ENCODE assay signal across 17 cellular contexts in genomic region chr3:123884993-123885392, GRCh38. TPM values are rescaled to one million over a fixed set of nuclear protein-coding genes. Genes with fewer than 3 reads are reported as not detected.
DNase-seq lines count a peak whose midpoint lies in the region; ATAC-seq, FAIRE-seq and TF ChIP-seq lines count a peak whose summit lies in the region.
"Had no signal": no experiment of that assay in that cellular context is flagged by ENCODE, and none has a peak within 500 bp of the region (broad histone marks: within the 10 kb centered on the region; RNA-seq: fewer than 3 reads in every experiment).

No MANE protein-coding gene starts in this region.

- no peak for TF ChIP-seq POLR2A in A549 (IDR thresholded peaks at IDR 0.05; ENCODE audit: low read length)

- H3K79me2 ChIP-seq in astrocyte (ENCODE audit: insufficient read depth, low read length), result peaks cover 42% of the 10 kb centered on the region

- no peaks in the 10 kb centered on the region for H3K36me3 ChIP-seq in HUES48 (ENCODE audit: control insufficient read depth, insufficient read depth, low read length)
- no peaks in the 10 kb centered on the region for H3K36me3 ChIP-seq in astrocyte (ENCODE audit: insufficient read depth, low read length)
- H3K36me3 ChIP-seq: left lung, prostate gland had no signal

- H3K27me3 ChIP-seq in HUES48 (ENCODE audit: control insufficient read depth, insufficient read depth, low read length) (peaks cover 13% of the 10 kb centered on the region), astrocyte (ENCODE audit: insufficient read depth, low read length) (no peaks in the 10 kb centered on the region)

- H3K9me3 Mint-ChIP-seq in astrocyte (ENCODE audit: unreplicated experiment) (peaks cover 7% of the 10 kb centered on the region), nephron (peaks cover 10% of the 10 kb centered on the region)

- H3K27me3 Mint-ChIP-seq in astrocyte (ENCODE audit: low read depth, unreplicated experiment), result peaks cover 2% of the 10 kb centered on the region
- peaks cover 54% of the 10 kb centered on the region for H3K27me3 Mint-ChIP-seq in nephron (ENCODE audit: low read depth)

- H3K4me3 ChIP-seq in A549, result peak overlapping the region; percentile 86; the same call in 1 of the 3 replicates
- H3K4me3 ChIP-seq in HUES48 (ENCODE audit: low read depth, low read length), result peak overlapping the region; percentile 68; the same call in 1 of the 2 replicates
- no peak overlapping the region for H3K4me3 ChIP-seq in astrocyte (ENCODE audit: insufficient read depth, low read depth, low read length)

- H2AFZ ChIP-seq in astrocyte (ENCODE audit: low read depth, low read length), result no peak overlapping the region

- no peak for TF ChIP-seq CTCF in A549 (IDR thresholded peaks at IDR 0.05)
- no peak for TF ChIP-seq CTCF in astrocyte (IDR thresholded peaks at IDR 0.05; ENCODE audit: insufficient read depth, low read depth, low read length)
- no peak for TF ChIP-seq CTCF in nephron (IDR thresholded peaks at IDR 0.05; ENCODE audit: unreplicated experiment in 3 of 3)

- H4K20me1 ChIP-seq in astrocyte (ENCODE audit: insufficient read depth, low read length), result peaks cover 13% of the 10 kb centered on the region

- intact Hi-C loops in left ventricle myocardium superior (cut with micrococcal nuclease), result no loop called here

- peak overlapping the region in 1 of 2 experiments; percentile 90; a peak in 3 of 6 replicates for H3K27ac ChIP-seq in A549
- no peak overlapping the region for H3K27ac ChIP-seq in HUES48 (ENCODE audit: low read depth, low read length)
- no peak overlapping the region for H3K27ac ChIP-seq in astrocyte (ENCODE audit: low read depth, low read length)
- H3K27ac ChIP-seq: HL-60, left lung, prostate gland had no signal

- H3K4me1 Mint-ChIP-seq in astrocyte (ENCODE audit: low read depth, unreplicated experiment) (peaks cover 9% of the 10 kb centered on the region), nephron (peaks cover 8% of the 10 kb centered on the region)

- no peak overlapping the region for H3K4me3 Mint-ChIP-seq in astrocyte (ENCODE audit: unreplicated experiment)
- peak overlapping the region; percentile 58 to 69 (median 60) for H3K4me3 Mint-ChIP-seq in nephron

- CTCF ChIA-PET in A549 (lab: Yijun Ruan, JAX), result interaction anchor here (0.7 to 1.0 kb wide), 2 partner anchors 157 to 184 kb away, joined by 3 to 4 read pairs; no protein-coding TSS in a partner anchor

- H3K36me3 Mint-ChIP-seq in astrocyte (ENCODE audit: low read depth, unreplicated experiment) (peaks cover 2% of the 10 kb centered on the region), nephron (ENCODE audit: low read depth) (no peaks in the 10 kb centered on the region)

- in situ Hi-C loops in ACHN (cut with HindIII; ENCODE audit: low pct_ligation_motif_present, low pct_unique_long_range_greater_than_20kb, low sequenced_read_pairs), result no loop called here

- H3K9ac ChIP-seq in HUES48 (ENCODE audit: low read depth, low read length) (no peak overlapping the region), astrocyte (ENCODE audit: low read length) (no peak overlapping the region)

- ATAC-seq in A549 (no peak), left ventricle myocardium superior (no peak)

- H3K4me2 ChIP-seq in A549 (peak overlapping the region; percentile 90), astrocyte (ENCODE audit: low read length) (peak overlapping the region; percentile 87)

- peaks cover 16% of the 10 kb centered on the region for H3K4me1 ChIP-seq in A549
- H3K4me1 ChIP-seq in HUES48 (ENCODE audit: control insufficient read depth, insufficient read depth, low read length), result peaks cover 9% of the 10 kb centered on the region; the same call in 1 of the 2 replicates
- peaks cover 22% of the 10 kb centered on the region for H3K4me1 ChIP-seq in astrocyte (ENCODE audit: insufficient read depth, low read length)
- H3K4me1 ChIP-seq: prostate gland had no signal

- FAIRE-seq in A549 (lab: Jason Lieb, UNC) (no peak), astrocyte (lab: Jason Lieb, UNC) (no peak)
- FAIRE-seq: G401.6, GM12878 had no signal

- no peak for DNase-seq in A549 (ENCODE audit: low read depth in 1 of 2, low spot score in 1 of 2)
- DNase-seq in astrocyte (ENCODE audit: low read depth), result no peak
- DNase-seq in ACHN, result no peak
- no peak for DNase-seq in left ventricle myocardium superior
- DNase-seq in DMS53 treated with DMSO at 0.1 percent for 48 hours (lab: John Stamatoyannopoulos, UW; ENCODE audit: unreplicated experiment), result no peak
- DNase-seq in NCI-H2029 (lab: John Stamatoyannopoulos, UW), result no peak
- DNase-seq: activated T-cell treated with anti-CD3 and anti-CD28 coated beads, Interleukin-2, amount 50 U/mL, for 1 hour; effector CD8-positive, alpha-beta T cell had no signal

- POLR2A ChIA-PET in A549 (lab: Yijun Ruan, JAX), result no interaction called here

- no peak for TF ChIP-seq EP300 in A549 (IDR thresholded peaks at IDR 0.05)

- H3K27ac Mint-ChIP-seq in astrocyte (ENCODE audit: unreplicated experiment), result peak overlapping the region; percentile 77
- no peak overlapping the region for H3K27ac Mint-ChIP-seq in nephron
- H3K27ac Mint-ChIP-seq: activated CD4-positive, alpha-beta T cell treated with anti-CD3 and anti-CD28 coated beads, Interleukin-2, amount 10 ng/mL, durations not matched to agents 7 days and 5 days; activated naive CD8-positive, alpha-beta T cell treated with anti-CD3 and anti-CD28 coated beads, Interleukin-2, amount 10 ng/mL, durations not matched to agents 7 days and 5 days had no signal

- TF ChIP-seq RAD21 in A549 (conservative IDR thresholded peaks at IDR 0.05 in 1 of 2, IDR thresholded peaks at IDR 0.05 in 1 of 2), result no peak

- no peaks in the 10 kb centered on the region for H3K9me3 ChIP-seq in A549
- no peaks in the 10 kb centered on the region for H3K9me3 ChIP-seq in HUES48 (ENCODE audit: control insufficient read depth, insufficient read depth, low read length)
- H3K9me3 ChIP-seq in astrocyte (ENCODE audit: insufficient read depth, low read depth, low read length), result no peaks in the 10 kb centered on the region
- H3K9me3 ChIP-seq: left lung, prostate gland had no signal

TF ChIP-seq in A549, 52 proteins besides CTCF, POLR2A, EP300 and RAD21:
- TF ChIP-seq FOXS1 (CRISPR knock-in tag; IDR thresholded peaks at IDR 0.05) (no peak), ZNF302 (CRISPR knock-in tag; IDR thresholded peaks at IDR 0.05) (no peak), EHMT2 (IDR thresholded peaks at IDR 0.05; ENCODE audit: low read depth) (no peak), BCL3 (IDR thresholded peaks at IDR 0.05) (no peak)
- TF ChIP-seq, protein P1, sequence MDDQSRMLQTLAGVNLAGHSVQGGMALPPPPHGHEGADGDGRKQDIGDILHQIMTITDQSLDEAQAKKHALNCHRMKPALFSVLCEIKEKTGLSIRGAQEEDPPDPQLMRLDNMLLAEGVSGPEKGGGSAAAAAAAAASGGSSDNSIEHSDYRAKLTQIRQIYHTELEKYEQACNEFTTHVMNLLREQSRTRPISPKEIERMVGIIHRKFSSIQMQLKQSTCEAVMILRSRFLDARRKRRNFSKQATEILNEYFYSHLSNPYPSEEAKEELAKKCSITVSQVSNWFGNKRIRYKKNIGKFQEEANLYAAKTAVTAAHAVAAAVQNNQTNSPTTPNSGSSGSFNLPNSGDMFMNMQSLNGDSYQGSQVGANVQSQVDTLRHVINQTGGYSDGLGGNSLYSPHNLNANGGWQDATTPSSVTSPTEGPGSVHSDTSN (IDR thresholded peaks at IDR 0.05), result no peak

RNA-seq across cellular contexts. Expression of gene MYLK, which starts 0.9 kb away (rescaled TPM):
- polyA plus RNA-seq in A549 (2011; rRNA removed) (13.6 and 17.4 TPM in 2 replicates), A549 (2017; fragmentation: RNase III; extraction: RNeasy Plus Mini Kit Qiagen cat#74134 plus additional on column Dnase treatment) (16.9 to 18.3 TPM (median 16.9 TPM) in 3 replicates)
- 11.8 and 15.3 TPM in 2 replicates for polyA plus RNA-seq in A549 (2012; cell fraction: cytosol; rRNA removed)
- 25.6 and 37.1 TPM in 2 replicates for polyA plus RNA-seq in A549 (2012; cell fraction: nucleus; rRNA removed)
- 28.4 and 41.6 TPM in 2 replicates for polyA minus RNA-seq in A549 (2011; rRNA and poly(A)+ RNA removed)
- total RNA-seq in astrocyte (50.5 and 53.6 TPM in 2 replicates), left ventricle myocardium superior (9.5 TPM)
